In the genomic region with DNA sequence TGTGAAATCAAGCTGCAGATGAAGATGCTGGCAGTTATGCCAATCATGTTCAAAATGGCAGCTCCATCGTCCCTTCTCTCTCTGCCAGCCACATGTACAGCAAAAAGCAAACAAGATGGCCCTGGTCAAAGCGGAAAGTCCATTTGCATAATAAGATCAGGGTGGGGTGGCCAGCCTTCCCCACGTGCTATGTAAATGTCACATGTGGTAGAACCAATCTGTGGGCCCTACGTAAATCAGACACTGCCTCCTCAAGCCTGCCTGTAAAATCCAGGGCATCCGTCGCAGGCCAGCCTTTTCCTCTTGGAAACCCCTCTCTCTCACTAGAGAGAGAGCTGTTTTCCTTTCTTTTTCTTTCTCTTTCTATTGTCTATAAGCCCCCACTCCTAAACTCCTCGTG, we compare ENCODE assay signal across 22 cellular contexts.
"Had no signal": no experiment of that assay in that cellular context is flagged by ENCODE, and none has a peak within 500 bp of the region (broad histone marks: within the 10 kb centered on the region; RNA-seq: fewer than 3 reads in every experiment).

No MANE protein-coding gene starts in this region.

- H3K27ac ChIP-seq: HL-60, RWPE1 had no signal

- ATAC-seq: Panc1, PC-3, SK-N-SH treated with all-trans-retinoic acid at 6 μM for 48 hours had no signal

- DNase-seq: KBM-7, MV-4-11, NCI-H1048, NCI-H1105, NCI-H1417, NCI-H1436 treated with DMSO at 0.1 percent for 48 hours, NCI-H187, NCI-H2029, NCI-H2081 treated with DMSO at 0.1 percent for 48 hours, NCI-H2171, NCI-H226, NCI-H446, NCI-H510A, NCI-H524 treated with DMSO at 0.1 percent for 48 hours, NCI-H69, NCI-H774, PC-3, SHP77 had no signal
